Comparison of ENCODE assay signal across 1 cellular context in genomic region chr15:63244976-63245645, GRCh38.
TF ChIP-seq lines count a peak whose summit lies in the region.

No MANE protein-coding gene starts in this region.

TF ChIP-seq in K562, 482 proteins besides CTCF, POLR2A, EP300 and RAD21:
- TF ChIP-seq CHAMP1 (IDR thresholded peaks at IDR 0.05) (no peak), PHTF2 (CRISPR knock-in tag; IDR thresholded peaks at IDR 0.05) (no peak), ZNF512 (tag; IDR thresholded peaks at IDR 0.05) (no peak), THAP12 (CRISPR knock-in tag; IDR thresholded peaks at IDR 0.05) (no peak), MLLT1 (IDR thresholded peaks at IDR 0.05) (no peak), SFPQ (IDR thresholded peaks at IDR 0.05; ENCODE audit: low read depth, low read length) (no peak), MLX (CRISPR knock-in tag; conservative IDR thresholded peaks at IDR 0.05) (no peak), HMG20B (CRISPR knock-in tag; IDR thresholded peaks at IDR 0.05) (no peak), CREB3 (tag; conservative IDR thresholded peaks at IDR 0.05; ENCODE audit: low read depth) (no peak), PHB2 (IDR thresholded peaks at IDR 0.05; ENCODE audit: low read depth) (no peak), ZKSCAN1 (IDR thresholded peaks at IDR 0.05; ENCODE audit: low read depth, low read length) (no peak), CBFA2T2 (conservative IDR thresholded peaks at IDR 0.05) (no peak), ZNF41 (CRISPR knock-in tag; conservative IDR thresholded peaks at IDR 0.05) (no peak), ZNF280B (CRISPR knock-in tag; IDR thresholded peaks at IDR 0.05) (no peak)
TF ChIP-seq in K562: peak in this region for 0.
